In the genomic region with DNA sequence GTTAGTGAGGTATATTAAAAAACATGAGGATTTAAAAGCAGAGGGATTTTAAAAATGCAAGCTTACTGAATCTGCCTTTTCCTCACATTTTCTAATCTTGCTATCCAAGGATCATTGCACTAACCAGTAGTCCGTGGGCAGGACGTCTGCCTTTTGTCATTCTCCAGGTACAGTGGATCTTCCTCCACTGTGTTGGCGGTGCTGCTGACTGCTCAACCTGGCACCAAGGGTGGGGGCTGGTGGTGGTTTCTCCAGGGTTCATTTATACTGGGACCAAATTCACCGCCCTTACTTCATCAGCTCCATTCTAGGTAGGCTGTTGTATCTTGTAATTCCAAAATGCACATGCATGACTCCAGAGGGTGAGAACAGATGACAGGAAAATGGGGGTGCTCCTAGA, we compare ENCODE assay signal across 17 cellular contexts.
A peak's percentile ranks its signal among the peaks of the same experiment; 100 is the strongest.
DNase-seq lines count a peak whose midpoint lies in the region; TF ChIP-seq lines count a peak whose summit lies in the region.
"Had no signal": no experiment of that assay in that cellular context is flagged by ENCODE, and none has a peak within 500 bp of the region (broad histone marks: within the 10 kb centered on the region; RNA-seq: fewer than 3 reads in every experiment).

No MANE protein-coding gene starts in this region.

- no peak overlapping the region for H3K18ac ChIP-seq in H9 (ENCODE audit: insufficient read length, low read depth, low read length)

- H3K4me1 Mint-ChIP-seq in H9 (peaks cover 7 to 11% of the 10 kb centered on the region in 2 experiments), nephron progenitor cell (peaks cover 86% of the 10 kb centered on the region)

- H3K56ac ChIP-seq in H9 (ENCODE audit: insufficient read length, low read depth, low read length) = no peak overlapping the region

- H4K20me1 ChIP-seq in H9 (ENCODE audit: control insufficient read depth, insufficient read depth, insufficient read length) = no peaks in the 10 kb centered on the region
- H4K20me1 ChIP-seq: BLaER1 had no signal

- H3K4me3 ChIP-seq in coronary artery = no peak overlapping the region
- H3K4me3 ChIP-seq in thyroid gland (replicated peaks in 1 of 3) = no peak overlapping the region
- H3K4me3 ChIP-seq in A673 (ENCODE audit: low read depth, low read length, poor library complexity, severe bottlenecking) = no peak overlapping the region
- H3K4me3 ChIP-seq: BLaER1, GM12878 had no signal

- no peak overlapping the region for H4K5ac ChIP-seq in H9 (ENCODE audit: insufficient read length, low read depth, low read length)

- no peak overlapping the region for H3K14ac ChIP-seq in H9 (ENCODE audit: insufficient read depth, low read length)

- intact Hi-C loops in thyroid gland (cut with DNase I) = no loop called here
- intact Hi-C loops in A673 (cut with micrococcal nuclease; ENCODE audit: unreplicated experiment) = no loop called here

- no TSS peak for BruUV-seq in A673 (replicated peaks; lab: Mats Ljungman, UMichigan)

- no peak overlapping the region for H3K4ac ChIP-seq in H9 (ENCODE audit: low read depth, low read length)

- no peaks in the 10 kb centered on the region for H3K23me2 ChIP-seq in H9 (ENCODE audit: insufficient read length, low read depth, low read length, poor library complexity, severe bottlenecking)

- H2BK12ac ChIP-seq in H9 (ENCODE audit: insufficient read length, low read depth, low read length) = no peak overlapping the region

- no peak for TF ChIP-seq POLR2A in thyroid gland (IDR thresholded peaks at IDR 0.05)

- no peak overlapping the region for H3K4me3 Mint-ChIP-seq in H9
- H3K4me3 Mint-ChIP-seq in nephron progenitor cell = no peak overlapping the region
- H3K4me3 Mint-ChIP-seq: CD14-positive monocyte; CD4-positive, alpha-beta memory T cell; IgD-negative memory B cell had no signal

- peak overlapping the region in 2 of 3 experiments; percentile 59 to 62; a peak in 3 of 7 replicates for H3K27ac Mint-ChIP-seq in H9
- H3K27ac Mint-ChIP-seq in nephron progenitor cell = peak overlapping the region; percentile 27
- H3K27ac Mint-ChIP-seq: CD14-positive monocyte; CD4-positive, alpha-beta memory T cell; IgD-negative memory B cell had no signal

- no peak overlapping the region for H3K9ac ChIP-seq in H9 (ENCODE audit: extremely low read depth, insufficient read length, low read length)
- H3K9ac ChIP-seq: BLaER1 had no signal

- H3K27ac ChIP-seq in H9 (ENCODE audit: insufficient read length, low read depth, low read length) = no peak overlapping the region
- no peak overlapping the region for H3K27ac ChIP-seq in coronary artery
- peak overlapping the region; percentile 37 to 86 (median 73) for H3K27ac ChIP-seq in thyroid gland
- H3K27ac ChIP-seq in A673 (ENCODE audit: low read depth, low read length, poor library complexity, severe bottlenecking) = no peak overlapping the region
- H3K27ac ChIP-seq: BLaER1 had no signal

- H4K91ac ChIP-seq in H9 (ENCODE audit: insufficient read length, low read depth, low read length) = no peak overlapping the region

- no peak overlapping the region for H2BK15ac ChIP-seq in H9 (ENCODE audit: low read depth, low read length)

- H3T11ph ChIP-seq in H9 (ENCODE audit: low read length) = no peak overlapping the region

- no peaks in the 10 kb centered on the region for H3K79me2 ChIP-seq in H9 (ENCODE audit: insufficient read depth, low read length)

- no peaks in the 10 kb centered on the region for H3K27me3 ChIP-seq in H9 (ENCODE audit: insufficient read depth, low read length)
- no peaks in the 10 kb centered on the region for H3K27me3 ChIP-seq in thyroid gland
- no peaks in the 10 kb centered on the region for H3K27me3 ChIP-seq in A673 (replicated peaks; ENCODE audit: insufficient read depth, low read depth, low read length, poor library complexity)
- H3K27me3 ChIP-seq: BLaER1 had no signal

- no peaks in the 10 kb centered on the region for H3K79me1 ChIP-seq in H9 (ENCODE audit: insufficient read depth, low read depth, low read length, poor library complexity, severe bottlenecking)

- no peaks in the 10 kb centered on the region; the same call in 1 of the 2 replicates for H3K27me3 Mint-ChIP-seq in H9 (ENCODE audit: low read depth)
- H3K27me3 Mint-ChIP-seq in nephron progenitor cell (ENCODE audit: low read depth, poor library complexity) = no peaks in the 10 kb centered on the region

- TF ChIP-seq CTCF in H9 (conservative IDR thresholded peaks at IDR 0.05) = no peak
- TF ChIP-seq CTCF in coronary artery (IDR thresholded peaks at IDR 0.05) = no peak
- TF ChIP-seq CTCF in nephron progenitor cell (IDR thresholded peaks at IDR 0.05) = no peak
- TF ChIP-seq CTCF in thyroid gland (IDR thresholded peaks at IDR 0.05) = no peak
- TF ChIP-seq CTCF in A673 (conservative IDR thresholded peaks at IDR 0.05; ENCODE audit: low read depth, low read length) = no peak

- H3K36me3 ChIP-seq in thyroid gland (no peaks in the 10 kb centered on the region), A673 (ENCODE audit: insufficient read depth, low read length, poor library complexity, severe bottlenecking) (peaks cover 10% of the 10 kb centered on the region)

- no peaks in the 10 kb centered on the region for H3K9me3 Mint-ChIP-seq in H9
- no peaks in the 10 kb centered on the region for H3K9me3 Mint-ChIP-seq in nephron progenitor cell
- H3K9me3 Mint-ChIP-seq: CD14-positive monocyte; CD4-positive, alpha-beta memory T cell had no signal

- no peak overlapping the region for H2BK20ac ChIP-seq in H9 (ENCODE audit: low read depth, low read length, poor library complexity, severe bottlenecking)

- H2BK5ac ChIP-seq in H9 (ENCODE audit: insufficient read length, low read length) = no peak overlapping the region

- WGBS in H9 (ENCODE audit: extremely low coverage, insufficient read length, low lambda C conversion rate) = no CpG with 5 or more reads among the region's 4 CpGs
- 89 to 92% methylated on average over 4 of the region's 4 CpGs for WGBS in thyroid gland, 2 donors

- peaks cover 4 to 30% (median 29%) of the 10 kb centered on the region in 3 experiments; a peak in 6 of 7 replicates for H3K36me3 Mint-ChIP-seq in H9 (ENCODE audit: insufficient read depth in 1 of 3, low read depth in 3 of 3)
- H3K36me3 Mint-ChIP-seq in nephron progenitor cell (ENCODE audit: low read depth) = peaks cover 63% of the 10 kb centered on the region
- H3K36me3 Mint-ChIP-seq: CD14-positive monocyte; CD4-positive, alpha-beta memory T cell; IgD-negative memory B cell had no signal

- POLR2A ChIA-PET in A673 (lab: Charles Lee; ENCODE audit: low non-redundant PET) = no interaction called here

- CTCF ChIA-PET in A673 (lab: Charles Lee) = no interaction called here

- H4K8ac ChIP-seq in H9 (replicated peaks; ENCODE audit: insufficient read length, low read depth, low read length) = no peak overlapping the region

- H3K4me2 ChIP-seq in H9 (ENCODE audit: insufficient read depth, insufficient read length, low read length) = no peak overlapping the region
- H3K4me2 ChIP-seq: BLaER1 had no signal

- H3K4me1 ChIP-seq in H9 (ENCODE audit: insufficient read depth, low read length) = no peaks in the 10 kb centered on the region
- peaks cover 21 to 33% of the 10 kb centered on the region in 2 donors for H3K4me1 ChIP-seq in thyroid gland
- peaks cover 7% of the 10 kb centered on the region for H3K4me1 ChIP-seq in A673 (ENCODE audit: insufficient read depth, low read length, poor library complexity, severe bottlenecking)

- no peak overlapping the region for H2AFZ ChIP-seq in H9 (ENCODE audit: low read length)

- DNase-seq in H9 (no peak), coronary artery (ENCODE audit: low spot score) (peak; percentile 21), nephron progenitor cell (no peak), thyroid gland (no peak), OCI-M1 (lab: John Stamatoyannopoulos, UW) (no peak), A673 (ENCODE audit: low spot score) (no peak)
- DNase-seq: AML-193; CD4-positive, alpha-beta memory T cell; DMS153; DND-41; EL; GOT3; H7 had no signal

- no peaks in the 10 kb centered on the region for H3K9me3 ChIP-seq in H9 (ENCODE audit: control insufficient read depth, low read depth, low read length)
- no peaks in the 10 kb centered on the region for H3K9me3 ChIP-seq in thyroid gland
- no peaks in the 10 kb centered on the region for H3K9me3 ChIP-seq in A673 (ENCODE audit: low read depth, low read length, poor library complexity, severe bottlenecking)

- H3K23ac ChIP-seq in H9 (ENCODE audit: insufficient read length, low read depth, low read length) = no peak overlapping the region

- H2AK5ac ChIP-seq in H9 (ENCODE audit: insufficient read length, low read length) = no peak overlapping the region

- no peak overlapping the region for H2BK120ac ChIP-seq in H9 (ENCODE audit: low read depth, low read length, poor library complexity, severe bottlenecking)

Comparison
In these comparisons a context has a peak if more than half of its experiments do, and no peak if none do; other contexts are left out.
1. H3K27ac ChIP-seq: peak in thyroid gland (3 of 3); none in H9 (single experiment), coronary artery (0 of 2) and A673 (single experiment).